In the genomic region with DNA sequence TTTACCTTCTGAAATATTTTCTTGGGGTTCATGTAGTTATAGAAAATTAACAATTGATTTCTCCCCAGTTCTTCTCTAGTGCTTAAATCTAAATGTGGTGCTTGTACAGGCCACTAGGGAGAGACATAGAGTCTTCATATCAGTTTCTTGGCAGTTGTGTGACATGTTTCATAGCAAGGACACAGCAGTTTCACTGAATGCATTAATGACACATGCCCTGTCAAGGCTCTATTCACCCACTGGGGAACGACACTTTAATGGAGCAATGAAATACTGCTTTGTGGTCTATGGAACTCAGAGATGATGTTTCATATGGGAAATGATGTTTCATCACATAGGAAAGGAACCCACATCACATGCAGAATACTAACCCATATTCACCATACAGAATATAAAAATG, we compare ENCODE assay signal across 10 cellular contexts. TPM values are rescaled to one million over a fixed set of nuclear protein-coding genes. Genes with fewer than 3 reads are reported as not detected.
DNase-seq lines count a peak whose midpoint lies in the region; ATAC-seq and TF ChIP-seq lines count a peak whose summit lies in the region.
"Had no signal": no experiment of that assay in that cellular context is flagged by ENCODE, and none has a peak within 500 bp of the region (broad histone marks: within the 10 kb centered on the region; RNA-seq: fewer than 3 reads in every experiment).

No MANE protein-coding gene starts in this region.

- H3K27me3 ChIP-seq in Caco-2 (replicated peaks; ENCODE audit: control insufficient read depth, insufficient read depth, low read length) = no peaks in the 10 kb centered on the region
- no peaks in the 10 kb centered on the region for H3K27me3 ChIP-seq in sigmoid colon

- 18 to 22% methylated on average over 1 of the region's 1 CpG for WGBS in sigmoid colon, 2 donors

- CTCF ChIA-PET in Caco-2 (lab: Charles Lee) = no interaction called here

- H3K36me3 ChIP-seq in Caco-2 (ENCODE audit: control insufficient read depth, insufficient read depth, low read length) = no peaks in the 10 kb centered on the region
- H3K36me3 ChIP-seq in sigmoid colon = no peaks in the 10 kb centered on the region

- H3K27ac Mint-ChIP-seq in Caco-2 (ENCODE audit: unreplicated experiment) = no peak overlapping the region

- no peak for TF ChIP-seq POLR2A in sigmoid colon (IDR thresholded peaks at IDR 0.05)

- H3K9me3 ChIP-seq in Caco-2 (no peaks in the 10 kb centered on the region), sigmoid colon (no peaks in the 10 kb centered on the region)

- DNase-seq in Caco-2 (peak in 1 of 2 experiments; percentile 2), GM19238 (ENCODE audit: insufficient read length, low spot score) (peak; percentile 13), RPMI7951 (ENCODE audit: low read depth) (peak; percentile 94), fibroblast of mammary gland (ENCODE audit: low read depth) (peak; percentile 92), sigmoid colon (no peak), activated T-cell treated with anti-CD3 and anti-CD28 coated beads for 4 hours (no peak)
- DNase-seq in stimulated activated CD4-positive, alpha-beta T cell treated with anti-CD3 and anti-CD28 coated beads, Interleukin-4, amount 100 ng/mL, for 24 hours = no peak

- no peaks in the 10 kb centered on the region for H3K4me1 ChIP-seq in Caco-2
- peaks cover 0 to 18% (median 12%) of the 10 kb centered on the region in 4 donors for H3K4me1 ChIP-seq in sigmoid colon

- H3K4me3 ChIP-seq in Caco-2 (ENCODE audit: low read depth, low read length) (no peak overlapping the region), fibroblast of mammary gland (ENCODE audit: control insufficient read depth, low read depth, low read length) (peak overlapping the region; percentile 94), sigmoid colon (no peak overlapping the region)
- H3K4me3 ChIP-seq: skin epidermis had no signal

- no peaks in the 10 kb centered on the region for H3K9me3 Mint-ChIP-seq in Caco-2 (ENCODE audit: unreplicated experiment)

- no peak overlapping the region for H3K27ac ChIP-seq in sigmoid colon
- H3K27ac ChIP-seq: skin epidermis had no signal

- TF ChIP-seq EP300 in sigmoid colon (IDR thresholded peaks at IDR 0.05) = no peak

- peaks cover 2% of the 10 kb centered on the region for H3K27me3 Mint-ChIP-seq in Caco-2 (ENCODE audit: insufficient read depth, unreplicated experiment)

- POLR2A ChIA-PET in Caco-2 (lab: Charles Lee) = no interaction called here

- H3K36me3 Mint-ChIP-seq in Caco-2 (ENCODE audit: insufficient read depth, unreplicated experiment) = no peaks in the 10 kb centered on the region

- intact Hi-C loops in Caco-2 (cut with micrococcal nuclease; ENCODE audit: unreplicated experiment) = loop anchor here (1.0 kb wide), 1 partner anchor 257 kb away; no protein-coding TSS in a partner anchor
- intact Hi-C loops in sigmoid colon (cut with DNase I) = no loop called here

- H3K4me3 Mint-ChIP-seq in Caco-2 (ENCODE audit: unreplicated experiment) = no peak overlapping the region

- ATAC-seq in HG03354 (IDR thresholded peaks at IDR 0.05; ENCODE audit: poor library complexity, severe bottlenecking, unreplicated experiment) = peak; percentile 65

- no TSS peak for BruUV-seq in Caco-2 (replicated peaks; lab: Mats Ljungman, UMichigan)

- TF ChIP-seq CTCF in Caco-2 (IDR thresholded peaks at IDR 0.05; ENCODE audit: insufficient read depth in 1 of 2, low read depth in 1 of 2, low read length in 1 of 2, severe bottlenecking in 1 of 2, unreplicated experiment in 1 of 2) = peak; percentile 39 to 43
- TF ChIP-seq CTCF in fibroblast of mammary gland (conservative IDR thresholded peaks at IDR 0.05; ENCODE audit: control insufficient read depth, insufficient read depth, low read depth, low read length) = peak; percentile 80
- TF ChIP-seq CTCF in sigmoid colon (IDR thresholded peaks at IDR 0.05) = peak in 3 of 4 experiments; percentile 3 to 46 (median 8)

- no peaks in the 10 kb centered on the region for H3K4me1 Mint-ChIP-seq in Caco-2 (ENCODE audit: low read depth, unreplicated experiment)

RNA-seq across cellular contexts. Expression of a gene that starts 2.8 kb away (rescaled TPM):
- total RNA-seq in Caco-2 (2022) (not detected in 2 replicates), sigmoid colon (10 to 100 TPM in 1 of 4 donors, 1 to 10 TPM in 3; 2.4 to 11.1 (median 4.8) TPM)
- total RNA-seq in RPMI7951 (2014; rRNA removed; shearing (Covaris generic)) = 43.2 and 58.6 TPM in 2 replicates
- polyA plus RNA-seq in sigmoid colon = 1 to 10 TPM in 2 of 3 donors, not detected in 1; 3.1 to 6.6 TPM
- total RNA-seq: T-helper 1 cell treated with Interleukin-12 subunit alpha and Interleukin-12 subunit beta and Interleukin-4 antibody, amounts not matched to agents 30 ng/mL and 1 ng/mL, for 36 hours had no signal

Comparison
In these comparisons a context has a peak if more than half of its experiments do, and no peak if none do; other contexts are left out.
1. DNase-seq: peak in GM19238 (single experiment), RPMI7951 (single experiment) and fibroblast of mammary gland (single experiment); none in sigmoid colon (single experiment), stimulated activated CD4-positive, alpha-beta T cell treated with anti-CD3 and anti-CD28 coated beads, Interleukin-4, amount 100 ng/mL, for 24 hours (single experiment) and activated T-cell treated with anti-CD3 and anti-CD28 coated beads for 4 hours (single experiment).
2. CTCF ChIP-seq: peak in every context shown above with its lines; median percentile 80 in fibroblast of mammary gland; 41 in Caco-2; 8 in sigmoid colon.